Comparison of ENCODE assay signal across 23 cellular contexts in genomic region chr12:1878695-1879094, GRCh38. TPM values are rescaled to one million over a fixed set of nuclear protein-coding genes. Genes with fewer than 3 reads are reported as not detected.
"Had no signal": no experiment of that assay in that cellular context is flagged by ENCODE, and none has a peak within 500 bp of the region (broad histone marks: within the 10 kb centered on the region; RNA-seq: fewer than 3 reads in every experiment).

No MANE protein-coding gene starts in this region.

- H3K4me1 Mint-ChIP-seq: activated CD4-positive, alpha-beta memory T cell treated with anti-CD3 and anti-CD28 coated beads, Interleukin-2, amount 10 ng/mL, durations not matched to agents 7 days and 5 days; activated naive CD4-positive, alpha-beta T cell treated with anti-CD3 and anti-CD28 coated beads, Interleukin-2, amount 10 ng/mL, durations not matched to agents 7 days and 5 days had no signal

- H3K4me3 ChIP-seq: pancreas, right lobe of liver, skin epidermis, thyroid gland had no signal

- H3K36me3 Mint-ChIP-seq: activated naive CD4-positive, alpha-beta T cell treated with anti-CD3 and anti-CD28 coated beads, Interleukin-2, amount 10 ng/mL, durations not matched to agents 7 days and 5 days; natural killer cell treated with Interleukin-12 subunit alpha and Interleukin-12 subunit beta and Interleukin-15 and Interleukin-18, amount 100 ng/mL, for 72 hours had no signal

- H3K27ac Mint-ChIP-seq: activated CD4-positive, alpha-beta memory T cell treated with anti-CD3 and anti-CD28 coated beads, Interleukin-2, amount 10 ng/mL, durations not matched to agents 7 days and 5 days; activated naive CD4-positive, alpha-beta T cell treated with anti-CD3 and anti-CD28 coated beads, Interleukin-2, amount 10 ng/mL, durations not matched to agents 7 days and 5 days; natural killer cell treated with Interleukin-12 subunit alpha and Interleukin-12 subunit beta and Interleukin-15 and Interleukin-18, amount 100 ng/mL, for 72 hours; stimulated activated naive CD8-positive, alpha-beta T cell treated with anti-CD3 and anti-CD28 coated beads, Interleukin-15, Interleukin-2, amounts not matched to agents 100 ng/mL and 50 ng/mL, for 24 hours had no signal

- H3K27ac ChIP-seq: foreskin keratinocyte, neutrophil, pancreas, right lobe of liver, skin epidermis, thyroid gland had no signal

- ATAC-seq: foreskin keratinocyte; left ventricle myocardium superior; natural killer cell treated with Interleukin-12 subunit alpha and Interleukin-12 subunit beta and Interleukin-15 and Interleukin-18, amount 100 ng/mL, for 72 hours; pancreas; right lobe of liver had no signal

- H3K4me3 Mint-ChIP-seq: activated CD4-positive, alpha-beta memory T cell treated with anti-CD3 and anti-CD28 coated beads, Interleukin-2, amount 10 ng/mL, durations not matched to agents 7 days and 5 days; activated naive CD4-positive, alpha-beta T cell treated with anti-CD3 and anti-CD28 coated beads, Interleukin-2, amount 10 ng/mL, durations not matched to agents 7 days and 5 days; natural killer cell treated with Interleukin-12 subunit alpha and Interleukin-12 subunit beta and Interleukin-15 and Interleukin-18, amount 100 ng/mL, for 72 hours; stimulated activated naive CD8-positive, alpha-beta T cell treated with anti-CD3 and anti-CD28 coated beads, Interleukin-15, Interleukin-2, amounts not matched to agents 100 ng/mL and 50 ng/mL, for 24 hours had no signal

- H3K9me3 Mint-ChIP-seq: activated CD4-positive, alpha-beta memory T cell treated with anti-CD3 and anti-CD28 coated beads, Interleukin-2, amount 10 ng/mL, durations not matched to agents 7 days and 5 days; activated naive CD4-positive, alpha-beta T cell treated with anti-CD3 and anti-CD28 coated beads, Interleukin-2, amount 10 ng/mL, durations not matched to agents 7 days and 5 days; natural killer cell treated with Interleukin-12 subunit alpha and Interleukin-12 subunit beta and Interleukin-15 and Interleukin-18, amount 100 ng/mL, for 72 hours; stimulated activated naive CD8-positive, alpha-beta T cell treated with anti-CD3 and anti-CD28 coated beads, Interleukin-15, Interleukin-2, amounts not matched to agents 100 ng/mL and 50 ng/mL, for 24 hours had no signal

- H3K4me1 ChIP-seq: foreskin keratinocyte, pancreas, right lobe of liver, thyroid gland had no signal

- H3K36me3 ChIP-seq: neutrophil, pancreas, right lobe of liver, thyroid gland had no signal

- H3K27me3 ChIP-seq: foreskin keratinocyte, pancreas, right lobe of liver, thyroid gland had no signal

- H3K27me3 Mint-ChIP-seq: stimulated activated naive CD8-positive, alpha-beta T cell treated with anti-CD3 and anti-CD28 coated beads, Interleukin-15, Interleukin-2, amounts not matched to agents 100 ng/mL and 50 ng/mL, for 24 hours had no signal

- DNase-seq: activated CD4-positive, alpha-beta memory T cell treated with anti-CD3 and anti-CD28 coated beads, Interleukin-2, amount 10 ng/mL, durations not matched to agents 7 days and 5 days; activated CD4-positive, alpha-beta T cell treated with anti-CD3 and anti-CD28 coated beads for 4 hours; activated effector memory CD4-positive, alpha-beta T cell treated with anti-CD3 and anti-CD28 coated beads, Interleukin-2, amount 50 U/mL, for 16 hours; activated naive CD4-positive, alpha-beta T cell treated with anti-CD3 and anti-CD28 coated beads, Interleukin-2, amount 10 ng/mL, durations not matched to agents 7 days and 5 days; amygdala; cortex of kidney; foreskin keratinocyte; left ventricle myocardium superior; midbrain; pancreas; stimulated activated CD4-positive, alpha-beta T cell treated with anti-CD3 and anti-CD28 coated beads, Interleukin-1b, Interleukin-23, amount 100 ng/mL, for 48 hours; substantia nigra; T-helper 1 cell; thyroid gland had no signal

- H3K9me3 ChIP-seq: neutrophil, pancreas, right lobe of liver, thyroid gland had no signal

RNA-seq across cellular contexts. Expression of gene CACNA2D4, which starts 39.8 kb away (rescaled TPM):
- total RNA-seq: bronchial epithelial cell had no signal

RNA-seq across cellular contexts. Expression of gene LRTM2, which starts 58.3 kb away (rescaled TPM):
- total RNA-seq: activated CD4-positive, alpha-beta memory T cell treated with anti-CD3 and anti-CD28 coated beads, Interleukin-2, amount 10 ng/mL, durations not matched to agents 7 days and 5 days; bronchial epithelial cell; epithelial cell of proximal tubule; foreskin keratinocyte; glomerular endothelial cell; left ventricle myocardium superior; natural killer cell treated with Interleukin-12 subunit alpha and Interleukin-12 subunit beta and Interleukin-15 and Interleukin-18, amount 100 ng/mL, for 72 hours; pancreas; right lobe of liver; thyroid gland; ureter had no signal
